Comparison of ENCODE assay signal across 28 cellular contexts in the genomic region with DNA sequence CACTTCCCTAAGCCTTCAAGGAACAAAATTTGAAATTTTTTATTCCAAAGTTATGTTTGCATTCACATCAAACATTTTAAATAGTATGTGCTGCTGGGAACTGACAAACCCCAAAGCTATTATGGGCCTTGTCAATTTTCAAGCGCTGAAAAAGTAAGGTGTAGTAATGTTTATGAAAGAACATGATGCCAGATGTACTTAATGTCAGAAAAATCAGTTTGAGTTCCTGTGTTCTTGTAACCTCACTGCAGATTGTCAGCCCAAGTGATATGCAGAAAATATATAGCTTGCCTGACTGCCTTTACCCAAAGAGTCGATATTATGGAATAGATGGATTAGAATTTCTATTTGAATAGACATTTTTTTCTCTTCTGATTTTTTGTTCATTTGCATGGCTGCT.
"Had no signal": no experiment of that assay in that cellular context is flagged by ENCODE, and none has a peak within 500 bp of the region (broad histone marks: within the 10 kb centered on the region; RNA-seq: fewer than 3 reads in every experiment).

No MANE protein-coding gene starts in this region.

- H3K4me3 Mint-ChIP-seq: activated naive CD4-positive, alpha-beta T cell treated with anti-CD3 and anti-CD28 coated beads for 36 hours; activated naive CD4-positive, alpha-beta T cell treated with anti-CD3 and anti-CD28 coated beads, Interleukin-2, amount 10 ng/mL, durations not matched to agents 7 days and 5 days; activated naive CD4-positive, alpha-beta T cell treated with anti-CD3 and anti-CD28 coated beads, Interleukin-2, amount 50 U/mL, for 24 hours; activated naive CD8-positive, alpha-beta T cell; activated naive CD8-positive, alpha-beta T cell treated with anti-CD3 and anti-CD28 coated beads for 36 hours; activated naive CD8-positive, alpha-beta T cell treated with anti-CD3 and anti-CD28 coated beads, Interleukin-2, amount 10 ng/mL, durations not matched to agents 7 days and 5 days; activated naive CD8-positive, alpha-beta T cell treated with anti-CD3 and anti-CD28 coated beads, Interleukin-2, amount 50 U/mL, for 24 hours; activated T-cell treated with anti-CD3 and anti-CD28 coated beads, Interleukin-2, amount 50 U/mL, for 24 hours; activated T-cell treated with anti-CD3 and anti-CD28 coated beads, Interleukin-2, amount 50 U/mL, for 4 hours; activated T-cell treated with anti-CD3 and anti-CD28 coated beads, Interleukin-2, amount 50 U/mL, for 72 hours; activated T-helper 1 cell treated with anti-CD3 and anti-CD28 coated beads, Interleukin-12 subunit alpha, Interleukin-12 subunit beta, Interleukin-2, Interleukin-4 antibody, amounts not matched to agents 30 ng/mL and 10 ng/mL and 1 ng/mL, durations not matched to agents 14 hours and 24 hours and 36 hours; activated T-helper 17 cell treated with anti-CD3 and anti-CD28 coated beads, Interleukin-2, amount 50 U/mL, for 72 hours; brain; central memory CD8-positive, alpha-beta T cell had no signal

- H3K9me3 Mint-ChIP-seq: activated naive CD4-positive, alpha-beta T cell treated with anti-CD3 and anti-CD28 coated beads for 36 hours; activated naive CD4-positive, alpha-beta T cell treated with anti-CD3 and anti-CD28 coated beads, Interleukin-2, amount 10 ng/mL, durations not matched to agents 7 days and 5 days; activated naive CD4-positive, alpha-beta T cell treated with anti-CD3 and anti-CD28 coated beads, Interleukin-2, amount 50 U/mL, for 24 hours; activated naive CD4-positive, alpha-beta T cell treated with anti-CD3 and anti-CD28 coated beads, Interleukin-2, amount 50 U/mL, for 72 hours; activated naive CD8-positive, alpha-beta T cell treated with anti-CD3 and anti-CD28 coated beads for 36 hours; activated naive CD8-positive, alpha-beta T cell treated with anti-CD3 and anti-CD28 coated beads, Interleukin-2, amount 10 ng/mL, durations not matched to agents 7 days and 5 days; activated naive CD8-positive, alpha-beta T cell treated with anti-CD3 and anti-CD28 coated beads, Interleukin-2, amount 50 U/mL, for 24 hours; activated T-cell treated with anti-CD3 and anti-CD28 coated beads, Interleukin-2, amount 50 U/mL, for 24 hours; activated T-cell treated with anti-CD3 and anti-CD28 coated beads, Interleukin-2, amount 50 U/mL, for 4 hours; activated T-cell treated with anti-CD3 and anti-CD28 coated beads, Interleukin-2, amount 50 U/mL, for 72 hours; activated T-helper 1 cell treated with anti-CD3 and anti-CD28 coated beads, Interleukin-12 subunit alpha, Interleukin-12 subunit beta, Interleukin-2, Interleukin-4 antibody, amounts not matched to agents 30 ng/mL and 10 ng/mL and 1 ng/mL, durations not matched to agents 14 hours and 24 hours and 36 hours; activated T-helper 17 cell treated with anti-CD3 and anti-CD28 coated beads, Interleukin-2, amount 50 U/mL, for 72 hours; activated T-helper 2 cell treated with anti-CD3 and anti-CD28 coated beads, Interferon-gamma antibody, Interleukin-2, Interleukin-4, amounts not matched to agents 10 μg/mL and 5 μg/mL and 100 μg/mL, durations not matched to agents 14 hours and 24 hours and 36 hours; brain; central memory CD8-positive, alpha-beta T cell had no signal

- H3K36me3 Mint-ChIP-seq: activated naive CD4-positive, alpha-beta T cell treated with anti-CD3 and anti-CD28 coated beads, Interleukin-2, amount 10 ng/mL, durations not matched to agents 7 days and 5 days; activated naive CD4-positive, alpha-beta T cell treated with anti-CD3 and anti-CD28 coated beads, Interleukin-2, amount 50 U/mL, for 24 hours; activated naive CD4-positive, alpha-beta T cell treated with anti-CD3 and anti-CD28 coated beads, Interleukin-2, amount 50 U/mL, for 72 hours; activated naive CD8-positive, alpha-beta T cell; activated naive CD8-positive, alpha-beta T cell treated with anti-CD3 and anti-CD28 coated beads for 36 hours; activated naive CD8-positive, alpha-beta T cell treated with anti-CD3 and anti-CD28 coated beads, Interleukin-2, amount 10 ng/mL, durations not matched to agents 7 days and 5 days; brain had no signal

- H3K9me3 ChIP-seq: adrenal gland, ascending aorta, body of pancreas, breast epithelium had no signal

- H3K27ac Mint-ChIP-seq: activated naive CD4-positive, alpha-beta T cell treated with anti-CD3 and anti-CD28 coated beads for 36 hours; activated naive CD4-positive, alpha-beta T cell treated with anti-CD3 and anti-CD28 coated beads, Interleukin-2, amount 10 ng/mL, durations not matched to agents 7 days and 5 days; activated naive CD4-positive, alpha-beta T cell treated with anti-CD3 and anti-CD28 coated beads, Interleukin-2, amount 50 U/mL, for 24 hours; activated naive CD4-positive, alpha-beta T cell treated with anti-CD3 and anti-CD28 coated beads, Interleukin-2, amount 50 U/mL, for 72 hours; activated naive CD8-positive, alpha-beta T cell; activated naive CD8-positive, alpha-beta T cell treated with anti-CD3 and anti-CD28 coated beads for 36 hours; activated naive CD8-positive, alpha-beta T cell treated with anti-CD3 and anti-CD28 coated beads, Interleukin-2, amount 10 ng/mL, durations not matched to agents 7 days and 5 days; activated naive CD8-positive, alpha-beta T cell treated with anti-CD3 and anti-CD28 coated beads, Interleukin-2, amount 50 U/mL, for 24 hours; activated T-cell treated with anti-CD3 and anti-CD28 coated beads, Interleukin-2, amount 50 U/mL, for 24 hours; activated T-cell treated with anti-CD3 and anti-CD28 coated beads, Interleukin-2, amount 50 U/mL, for 72 hours; activated T-helper 1 cell treated with anti-CD3 and anti-CD28 coated beads, Interleukin-12 subunit alpha, Interleukin-12 subunit beta, Interleukin-2, Interleukin-4 antibody, amounts not matched to agents 30 ng/mL and 10 ng/mL and 1 ng/mL, durations not matched to agents 14 hours and 24 hours and 36 hours; activated T-helper 17 cell treated with anti-CD3 and anti-CD28 coated beads, Interleukin-2, amount 50 U/mL, for 72 hours; activated T-helper 2 cell treated with anti-CD3 and anti-CD28 coated beads, Interferon-gamma antibody, Interleukin-2, Interleukin-4, amounts not matched to agents 10 μg/mL and 5 μg/mL and 100 μg/mL, durations not matched to agents 14 hours and 24 hours and 36 hours; brain had no signal

- H3K36me3 ChIP-seq: adrenal gland, ascending aorta, brain microvascular endothelial cell, breast epithelium, cardiac muscle cell had no signal

- H3K27ac ChIP-seq: adrenal gland, ascending aorta, body of pancreas, brain microvascular endothelial cell, breast epithelium, cardiac muscle cell had no signal

- DNase-seq: activated effector memory CD4-positive, alpha-beta T cell treated with Interleukin-2 at 50 U/mL for 16 hours; activated gamma-delta T cell; activated naive CD4-positive, alpha-beta T cell; activated naive CD8-positive, alpha-beta T cell treated with anti-CD3 and anti-CD28 coated beads, Interleukin-2, amount 10 ng/mL, durations not matched to agents 7 days and 5 days; activated T-cell treated with anti-CD3 and anti-CD28 coated beads, Interleukin-2, amount 50 U/mL, for 1 hour; activated T-cell treated with anti-CD3 and anti-CD28 coated beads, Interleukin-2, amount 50 U/mL, for 24 hours; aorta; cerebellar nuclear complex had no signal

- H3K27me3 Mint-ChIP-seq: activated naive CD4-positive, alpha-beta T cell treated with anti-CD3 and anti-CD28 coated beads, Interleukin-2, amount 10 ng/mL, durations not matched to agents 7 days and 5 days; activated naive CD8-positive, alpha-beta T cell treated with anti-CD3 and anti-CD28 coated beads, Interleukin-2, amount 50 U/mL, for 24 hours; brain had no signal

- H3K27me3 ChIP-seq: adrenal gland, ascending aorta, body of pancreas, brain microvascular endothelial cell, breast epithelium, cardiac muscle cell had no signal

- H3K4me1 Mint-ChIP-seq: activated naive CD4-positive, alpha-beta T cell treated with anti-CD3 and anti-CD28 coated beads, Interleukin-2, amount 10 ng/mL, durations not matched to agents 7 days and 5 days; activated naive CD4-positive, alpha-beta T cell treated with anti-CD3 and anti-CD28 coated beads, Interleukin-2, amount 50 U/mL, for 24 hours; activated naive CD8-positive, alpha-beta T cell treated with anti-CD3 and anti-CD28 coated beads for 36 hours; activated naive CD8-positive, alpha-beta T cell treated with anti-CD3 and anti-CD28 coated beads, Interleukin-2, amount 10 ng/mL, durations not matched to agents 7 days and 5 days; activated naive CD8-positive, alpha-beta T cell treated with anti-CD3 and anti-CD28 coated beads, Interleukin-2, amount 50 U/mL, for 24 hours; activated T-helper 17 cell treated with anti-CD3 and anti-CD28 coated beads, Interleukin-2, amount 50 U/mL, for 72 hours; brain; central memory CD8-positive, alpha-beta T cell had no signal

- H3K4me3 ChIP-seq: adrenal gland, ascending aorta, body of pancreas, breast epithelium, cardiac muscle cell had no signal
